30 cellular contexts compared by ENCODE assay signal in the genomic region with DNA sequence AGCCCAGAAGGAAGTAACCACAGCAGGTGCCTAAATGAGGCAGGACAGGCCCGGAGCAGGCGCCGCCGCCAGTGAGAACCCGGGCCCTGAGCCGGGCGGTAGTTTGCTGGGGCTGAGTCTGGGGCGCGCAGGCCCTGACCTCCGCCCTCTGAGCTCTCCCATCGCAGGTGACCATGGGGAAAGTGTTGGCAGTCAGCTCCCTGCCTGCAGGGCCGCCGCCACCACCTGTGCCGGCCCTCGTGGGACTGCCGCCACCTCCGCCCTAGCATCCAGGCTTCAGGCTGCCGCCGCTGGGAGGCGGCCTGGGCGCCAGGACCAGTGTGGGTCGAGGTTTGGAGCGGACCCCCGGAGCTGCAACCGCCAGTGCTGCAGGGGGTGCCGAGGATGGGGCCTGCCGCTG.
"Had no signal": no experiment of that assay in that cellular context is flagged by ENCODE, and none has a peak within 500 bp of the region (broad histone marks: within the 10 kb centered on the region; RNA-seq: fewer than 3 reads in every experiment).

No MANE protein-coding gene starts in this region.

- ATAC-seq: left colon; left lung; natural killer cell; right cardiac atrium; sciatic nerve; stimulated activated naive B cell treated with anti-CD40 and anti-IgM and Interleukin-4, amounts not matched to agents 10 μg/mL and 1 μg/mL and 100 μg/mL, for 72 hours; stimulated activated naive CD8-positive, alpha-beta T cell treated with anti-CD3 and anti-CD28 coated beads, Interleukin-15, Interleukin-2, amounts not matched to agents 100 U/mL and 50 U/mL, for 24 hours had no signal

- H3K4me1 ChIP-seq: left lung, lower lobe of right lung, prostate gland, stomach, testis, thyroid gland, uterus had no signal

- H3K4me2 ChIP-seq: neural progenitor cell had no signal

- H3K4me1 Mint-ChIP-seq: immature natural killer cell; mesothelial cell of epicardium; naive B cell; natural killer cell; stimulated activated naive B cell treated with anti-CD40 and anti-IgM and Interleukin-4, amounts not matched to agents 10 μg/mL and 1 μg/mL and 100 μg/mL, for 72 hours had no signal

- H3K27me3 ChIP-seq: left lung, neural progenitor cell, ovary, stomach, testis, thyroid gland, uterus had no signal

- H3K9me3 ChIP-seq: left lung, lower lobe of right lung, ovary, prostate gland, stomach, testis, thyroid gland, uterus had no signal

- H3K27ac Mint-ChIP-seq: immature natural killer cell; mesothelial cell of epicardium; naive B cell; natural killer cell; nephron progenitor cell; neural progenitor cell; stimulated activated naive B cell treated with anti-CD40 and anti-IgM and Interleukin-4, amounts not matched to agents 10 μg/mL and 1 μg/mL and 100 μg/mL, for 72 hours had no signal

- H3K27me3 Mint-ChIP-seq: stimulated activated naive B cell treated with anti-CD40 and anti-IgM and Interleukin-4, amounts not matched to agents 10 μg/mL and 1 μg/mL and 100 μg/mL, for 72 hours had no signal

- H3K36me3 ChIP-seq: left lung, lower lobe of right lung, neural progenitor cell, ovary, prostate gland, stomach, thyroid gland, uterus had no signal

- H3K36me3 Mint-ChIP-seq: immature natural killer cell, mesothelial cell of epicardium, naive B cell, natural killer cell had no signal

- H3K27ac ChIP-seq: left lung, lower lobe of right lung, neural progenitor cell, ovary, prostate gland, skin epidermis, stomach, testis, thyroid gland, uterus had no signal

- H2AFZ ChIP-seq: neural progenitor cell had no signal

- H3K9ac ChIP-seq: neural progenitor cell had no signal

- DNase-seq: hippocampal formation; immature natural killer cell; kidney; left colon; lower lobe of right lung; mammary epithelial cell; mesendoderm; naive B cell; natural killer cell; nephron progenitor cell; ovary; retina; stimulated activated CD4-positive, alpha-beta T cell treated with anti-CD3 and anti-CD28 coated beads, Interleukin-12 subunit alpha, Interleukin-12 subunit beta, amount 100 ng/mL, for 4 hours; stimulated activated CD4-positive, alpha-beta T cell treated with anti-CD3 and anti-CD28 coated beads, Interleukin-15, amount 100 ng/mL, for 24 hours; stimulated activated CD4-positive, alpha-beta T cell treated with anti-CD3 and anti-CD28 coated beads, Interleukin-2, amount 100 ng/mL, for 24 hours; stimulated activated CD4-positive, alpha-beta T cell treated with anti-CD3 and anti-CD28 coated beads, Interleukin-4, amount 100 ng/mL, for 1 hour; stimulated activated naive B cell treated with anti-CD40 and anti-IgM and Interleukin-4, amounts not matched to agents 10 μg/mL and 1 μg/mL and 100 μg/mL, for 72 hours; stimulated activated naive CD8-positive, alpha-beta T cell treated with anti-CD3 and anti-CD28 coated beads, Interleukin-15, Interleukin-2, amounts not matched to agents 100 U/mL and 50 U/mL, for 24 hours; stomach; testis; thyroid gland; trophoblast cell; uterus had no signal

- H3K4me3 ChIP-seq: left lung, lower lobe of right lung, neural progenitor cell, ovary, prostate gland, skin epidermis, stomach, testis, thyroid gland, uterus had no signal

- H3K9me3 Mint-ChIP-seq: immature natural killer cell, natural killer cell, nephron progenitor cell had no signal

- H3K4me3 Mint-ChIP-seq: immature natural killer cell; mesothelial cell of epicardium; naive B cell; natural killer cell; nephron progenitor cell; neural progenitor cell; stimulated activated naive B cell treated with anti-CD40 and anti-IgM and Interleukin-4, amounts not matched to agents 10 μg/mL and 1 μg/mL and 100 μg/mL, for 72 hours had no signal
